ENCODE assay signal across 8 cellular contexts in genomic region chr9:86282979-86283535, GRCh38. TPM values are rescaled to one million over a fixed set of nuclear protein-coding genes. Genes with fewer than 3 reads are reported as not detected.
DNase-seq lines count a peak whose midpoint lies in the region; ATAC-seq and TF ChIP-seq lines count a peak whose summit lies in the region.

No MANE protein-coding gene starts in this region.

- H3K27me3 ChIP-seq in DOHH2 (ENCODE audit: control insufficient read depth, low read length) = no peaks in the 10 kb centered on the region
- no peaks in the 10 kb centered on the region for H3K27me3 ChIP-seq in KMS-11 (ENCODE audit: insufficient read depth, low read depth)
- no peaks in the 10 kb centered on the region for H3K27me3 ChIP-seq in right atrium auricular region

- peaks cover 37% of the 10 kb centered on the region for H3K4me1 Mint-ChIP-seq in activated naive CD8-positive, alpha-beta T cell treated with anti-CD3 and anti-CD28 coated beads for 36 hours

- peak overlapping the region; percentile 67 for H2AFZ ChIP-seq in KMS-11 (ENCODE audit: low read depth)

- ATAC-seq in GM21447 (IDR thresholded peaks at IDR 0.05; ENCODE audit: unreplicated experiment) (peak; percentile 25), HG02840 (IDR thresholded peaks at IDR 0.05; ENCODE audit: low FRiP score, unreplicated experiment) (no peak)

- TF ChIP-seq CTCF in DOHH2 (IDR thresholded peaks at IDR 0.05; ENCODE audit: low read depth, low read length, poor library complexity, severe bottlenecking) (no peak), KMS-11 (conservative IDR thresholded peaks at IDR 0.05; ENCODE audit: low read depth, low read length) (no peak), right atrium auricular region (IDR thresholded peaks at IDR 0.05) (no peak), retinal pigment epithelial cell (conservative IDR thresholded peaks at IDR 0.05; ENCODE audit: low read depth, low read length) (no peak)

- no peak for DNase-seq in activated naive CD8-positive, alpha-beta T cell treated with anti-CD3 and anti-CD28 coated beads for 36 hours
- DNase-seq in right atrium auricular region (ENCODE audit: low spot score) (no peak), retinal pigment epithelial cell (ENCODE audit: low read depth) (peak; percentile 83)
- no peak for DNase-seq in activated CD4-positive, CD25-positive, alpha-beta regulatory T cell treated with anti-CD3 and anti-CD28 coated beads, Interleukin-2, amount 50 U/mL, for 72 hours

- H3K4me1 ChIP-seq in DOHH2 (ENCODE audit: control insufficient read depth, low read length) (peaks cover 48% of the 10 kb centered on the region), KMS-11 (ENCODE audit: low read depth, poor library complexity, severe bottlenecking) (peaks cover 49% of the 10 kb centered on the region), right atrium auricular region (peaks cover 0 to 26% of the 10 kb centered on the region in 2 donors)

- H3K9me3 ChIP-seq in DOHH2 (ENCODE audit: control insufficient read depth, insufficient read depth, low read length) (no peaks in the 10 kb centered on the region), right atrium auricular region (no peaks in the 10 kb centered on the region)

- H3K4me3 ChIP-seq in DOHH2 (ENCODE audit: low read length) (peak overlapping the region; percentile 99), KMS-11 (IDR thresholded peaks at IDR 0.05; ENCODE audit: insufficient read depth, low read depth, low read length) (no peak overlapping the region), right atrium auricular region (peak overlapping the region; percentile 69 to 94), retinal pigment epithelial cell (ENCODE audit: low read length) (peak overlapping the region; percentile 87)

- H3K9ac ChIP-seq in KMS-11 = peak overlapping the region; percentile 90

- H3K4me2 ChIP-seq in DOHH2 (ENCODE audit: low read length) (peak overlapping the region; percentile 99), KMS-11 (peak overlapping the region; percentile 57)

- no peaks in the 10 kb centered on the region for H3K9me3 Mint-ChIP-seq in activated naive CD8-positive, alpha-beta T cell treated with anti-CD3 and anti-CD28 coated beads for 36 hours

- peaks cover 13% of the 10 kb centered on the region for H3F3A ChIP-seq in DOHH2 (ENCODE audit: control insufficient read depth, insufficient read depth)

- peak overlapping the region; percentile 95 for H3K27ac Mint-ChIP-seq in activated naive CD8-positive, alpha-beta T cell treated with anti-CD3 and anti-CD28 coated beads for 36 hours

- peaks cover 13% of the 10 kb centered on the region for H3K36me3 Mint-ChIP-seq in activated naive CD8-positive, alpha-beta T cell treated with anti-CD3 and anti-CD28 coated beads for 36 hours

- H4K20me1 ChIP-seq in DOHH2 (ENCODE audit: control insufficient read depth, insufficient read depth, low read depth, low read length) (peaks cover 11% of the 10 kb centered on the region; the same call in 1 of the 2 replicates), KMS-11 (ENCODE audit: insufficient read depth) (no peaks in the 10 kb centered on the region)

- no peaks in the 10 kb centered on the region for H3K27me3 Mint-ChIP-seq in activated naive CD8-positive, alpha-beta T cell treated with anti-CD3 and anti-CD28 coated beads for 36 hours

- peak overlapping the region; percentile 85 for H3K4me3 Mint-ChIP-seq in activated naive CD8-positive, alpha-beta T cell treated with anti-CD3 and anti-CD28 coated beads for 36 hours

- H3K36me3 ChIP-seq in DOHH2 (ENCODE audit: control insufficient read depth, low read length) (peaks cover 33% of the 10 kb centered on the region), KMS-11 (ENCODE audit: insufficient read depth) (0 out of 2 replicates have a peak, but pooled peaks cover 3% of the 10 kb centered on the region), right atrium auricular region (no peaks in the 10 kb centered on the region)

- H3K9me2 ChIP-seq in DOHH2 (replicated peaks; ENCODE audit: control insufficient read depth, low read length) = no peaks in the 10 kb centered on the region

- H3K79me2 ChIP-seq in DOHH2 (ENCODE audit: control insufficient read depth, low read length) (peaks cover 39% of the 10 kb centered on the region), KMS-11 (ENCODE audit: insufficient read depth, low read depth) (peaks cover 35% of the 10 kb centered on the region)

- H3K27ac ChIP-seq in DOHH2 (ENCODE audit: low read depth, low read length) (no peak overlapping the region), KMS-11 (peak overlapping the region; percentile 92), right atrium auricular region (peak overlapping the region; percentile 98 to 99)

RNA-seq across cellular contexts. Expression of gene ISCA1, which starts 0.7 kb away (rescaled TPM):
- 10 to 100 TPM; 33.9 to 35.8 TPM for total RNA-seq in activated naive CD8-positive, alpha-beta T cell treated with anti-CD3 and anti-CD28 coated beads for 36 hours
- 10 to 100 TPM; 54.8 to 99.9 TPM for total RNA-seq in right atrium auricular region

RNA-seq across cellular contexts. Expression of gene C9orf153, which starts 23.6 kb away (rescaled TPM):
- under 1 TPM in 1 of 2 experiments, not detected in 1; 0.38 TPM for total RNA-seq in activated naive CD8-positive, alpha-beta T cell treated with anti-CD3 and anti-CD28 coated beads for 36 hours
- under 1 TPM in 1 of 2 donors, not detected in 1; 0.28 TPM for total RNA-seq in right atrium auricular region
